ENCODE assay signal across 16 cellular contexts in genomic region chr6:118912646-118913045, GRCh38. TPM values are rescaled to one million over a fixed set of nuclear protein-coding genes. Genes with fewer than 3 reads are reported as not detected.
DNase-seq lines count a peak whose midpoint lies in the region.
"Had no signal": no experiment of that assay in that cellular context is flagged by ENCODE, and none has a peak within 500 bp of the region (broad histone marks: within the 10 kb centered on the region; RNA-seq: fewer than 3 reads in every experiment).

No MANE protein-coding gene starts in this region.

- H3K27me3 ChIP-seq in Karpas-422 (ENCODE audit: low read length) (no peaks in the 10 kb centered on the region), GM23248 (replicated peaks; ENCODE audit: insufficient read depth) (no peaks in the 10 kb centered on the region)
- H3K27me3 ChIP-seq: thyroid gland had no signal

- H4K20me1 ChIP-seq in Karpas-422 (ENCODE audit: insufficient read depth, low read depth, low read length) (peaks cover 5% of the 10 kb centered on the region; the same call in 1 of the 2 replicates), GM23248 (ENCODE audit: insufficient read depth) (no peaks in the 10 kb centered on the region)

- DNase-seq in COR-L47 (lab: John Stamatoyannopoulos, UW) (peak; percentile 19), Karpas-422 (no peak), NCI-H446 treated with DMSO at 0.1 percent for 48 hours (lab: John Stamatoyannopoulos, UW) (peak; percentile 48), cerebellar cortex (ENCODE audit: low spot score) (peak; percentile 61), NCI-H510A (lab: John Stamatoyannopoulos, UW) (no peak), epidermal melanocyte (ENCODE audit: insufficient read length, low spot score) (no peak), NCI-H146 treated with DMSO at 0.1 percent for 48 hours (lab: John Stamatoyannopoulos, UW; ENCODE audit: unreplicated experiment) (no peak), GM23248 (no peak)
- DNase-seq: activated CD4-positive, alpha-beta T cell treated with anti-CD3 and anti-CD28 coated beads, Interleukin-2, amount 50 U/mL, for 4 hours; activated T-cell treated with anti-CD3 and anti-CD28 coated beads, Interleukin-2, amount 50 U/mL, for 48 hours; KBM-7; mesendoderm; NCI-H226; stimulated activated CD4-positive, alpha-beta T cell treated with anti-CD3 and anti-CD28 coated beads, Interleukin-1b, Interleukin-23, amount 100 ng/mL, for 48 hours; stimulated activated naive CD4-positive, alpha-beta T cell treated with Interleukin-2 at 50 U/mL for 16 hours; thyroid gland had no signal

- H3K4me2 ChIP-seq in Karpas-422 (ENCODE audit: low read depth, low read length, poor library complexity, severe bottlenecking) (no peak overlapping the region), GM23248 (ENCODE audit: unreplicated experiment) (no peak overlapping the region)

- H3K9me3 ChIP-seq in Karpas-422 (ENCODE audit: low read length) (no peaks in the 10 kb centered on the region), GM23248 (ENCODE audit: low read depth) (no peaks in the 10 kb centered on the region)
- H3K9me3 ChIP-seq: thyroid gland had no signal

- whole genome bisulfite sequencing in GM23248 (ENCODE audit: low coverage in 1 of 2, low lambda C conversion rate in 2 of 2, missing lambda C conversion rate in 2 of 2), 2 experiments, result 84 to 85% methylated on average over 5 of the region's 5 CpGs

- H3K4me3 ChIP-seq in Karpas-422 (ENCODE audit: low read length) (no peak overlapping the region), GM23248 (no peak overlapping the region)
- H3K4me3 ChIP-seq: thyroid gland had no signal

- H3K9ac ChIP-seq in Karpas-422 (ENCODE audit: low read length) (no peak overlapping the region), GM23248 (no peak overlapping the region)

- H3K36me3 ChIP-seq in Karpas-422 (ENCODE audit: insufficient read depth, low read length), result peaks cover 56% of the 10 kb centered on the region
- peaks cover 43% of the 10 kb centered on the region for H3K36me3 ChIP-seq in GM23248 (ENCODE audit: low read depth)

- peaks cover 15% of the 10 kb centered on the region; the same call in 1 of the 2 replicates for H3K79me2 ChIP-seq in Karpas-422 (ENCODE audit: low read length)
- no peaks in the 10 kb centered on the region for H3K79me2 ChIP-seq in GM23248 (ENCODE audit: insufficient read depth)

- no peak overlapping the region for H2AFZ ChIP-seq in Karpas-422 (ENCODE audit: low read length)
- no peak overlapping the region for H2AFZ ChIP-seq in GM23248

- H3F3A ChIP-seq in GM23248 (ENCODE audit: insufficient read depth), result peaks cover 6% of the 10 kb centered on the region

- H3K4me1 ChIP-seq in Karpas-422 (ENCODE audit: low read length) (peaks cover 24% of the 10 kb centered on the region), GM23248 (ENCODE audit: insufficient read depth) (0 out of 2 replicates have a peak, but pooled peaks cover 6% of the 10 kb centered on the region)
- H3K4me1 ChIP-seq: thyroid gland had no signal

- H3K27ac ChIP-seq in Karpas-422 (ENCODE audit: low read length) (peak overlapping the region; percentile 42; the same call in 1 of the 2 replicates), GM23248 (no peak overlapping the region)
- H3K27ac ChIP-seq: thyroid gland had no signal

- H3K9me2 ChIP-seq in Karpas-422 (replicated peaks; ENCODE audit: insufficient read depth, low read length), result no peaks in the 10 kb centered on the region
- H3K9me2 ChIP-seq in GM23248 (ENCODE audit: insufficient read depth), result no peaks in the 10 kb centered on the region

- in situ Hi-C loops in GM23248 (cut with MboI), result no loop called here

RNA-seq across cellular contexts. Expression of gene ASF1A, which starts 18.7 kb away (rescaled TPM):
- total RNA-seq in Karpas-422 (2014; rRNA removed; shearing (Covaris generic); ENCODE audit: low replicate concordance), result 79.9 and 90.8 TPM in 2 replicates
- total RNA-seq in GM23248 (2014; rRNA removed; shearing (Covaris generic)), result 15.3 and 15.5 TPM in 2 replicates
- 21.5 and 24.7 TPM in 2 replicates for polyA plus RNA-seq in GM23248 (2016; fragmentation: Nextera tagmentation; extraction: Ambion mirVana)

RNA-seq across cellular contexts. Expression of gene MCM9, which starts 22.3 kb away (rescaled TPM):
- total RNA-seq in Karpas-422 (2014; rRNA removed; shearing (Covaris generic); ENCODE audit: low replicate concordance), result 17.8 and 17.9 TPM in 2 replicates
- 3.2 and 7.3 TPM in 2 replicates for total RNA-seq in GM23248 (2014; rRNA removed; shearing (Covaris generic))
- 6.1 and 6.2 TPM in 2 replicates for polyA plus RNA-seq in GM23248 (2016; fragmentation: Nextera tagmentation; extraction: Ambion mirVana)

Comparison
In these comparisons a context has a peak if more than half of its experiments do, and no peak if none do; other contexts are left out.
1. DNase-seq: peak in COR-L47 (single experiment), NCI-H446 treated with DMSO at 0.1 percent for 48 hours (single experiment) and cerebellar cortex (single experiment); none in Karpas-422 (single experiment), NCI-H510A (single experiment), epidermal melanocyte (single experiment), NCI-H146 treated with DMSO at 0.1 percent for 48 hours (single experiment) and GM23248 (single experiment).